27 cellular contexts compared by ENCODE assay signal in genomic region chr4:114488301-114488982, GRCh38.
"Had no signal": no experiment of that assay in that cellular context is flagged by ENCODE, and none has a peak within 500 bp of the region (broad histone marks: within the 10 kb centered on the region; RNA-seq: fewer than 3 reads in every experiment).

No MANE protein-coding gene starts in this region.

- H3K36me3 ChIP-seq: esophagus muscularis mucosa, gastroesophageal sphincter, heart left ventricle, neutrophil, pancreas, suprapubic skin, transverse colon, vagina had no signal

- ATAC-seq: foreskin keratinocyte; gastroesophageal sphincter; heart left ventricle; left lobe of liver; mucosa of descending colon; natural killer cell treated with Interleukin-12 subunit alpha and Interleukin-12 subunit beta and Interleukin-15 and Interleukin-18, amount 100 ng/mL, for 72 hours; pancreas; sciatic nerve; stimulated activated naive CD8-positive, alpha-beta T cell treated with anti-CD3 and anti-CD28 coated beads, Interleukin-15, amount 100 ng/mL, for 72 hours had no signal

- H3K9me3 ChIP-seq: esophagus muscularis mucosa, gastroesophageal sphincter, mucosa of descending colon, neutrophil, pancreas, suprapubic skin, vagina had no signal

- FAIRE-seq: endothelial cell of umbilical vein, pancreas had no signal

- H3K4me1 ChIP-seq: esophagus muscularis mucosa, foreskin keratinocyte, gastroesophageal sphincter, heart left ventricle, pancreas, suprapubic skin, transverse colon, vagina had no signal

- H3K4me2 ChIP-seq: hepatocyte, smooth muscle cell had no signal

- DNase-seq: dermis blood vessel endothelial cell; effector memory CD4-positive, alpha-beta T cell; heart left ventricle; kidney; mesenchymal stem cell; mucosa of descending colon; naive B cell; pancreas; stimulated activated CD4-positive, alpha-beta T cell treated with anti-CD3 and anti-CD28 coated beads, Interleukin-12 subunit alpha, Interleukin-12 subunit beta, amount 100 ng/mL, for 4 hours; stimulated activated CD4-positive, alpha-beta T cell treated with anti-CD3 and anti-CD28 coated beads, Interleukin-1b, Interleukin-23, amount 100 ng/mL, for 48 hours; stimulated activated CD4-positive, alpha-beta T cell treated with anti-CD3 and anti-CD28 coated beads, Interleukin-4, amount 100 ng/mL, for 1 hour; stimulated activated CD8-positive, alpha-beta memory T cell treated with anti-CD3 and anti-CD28 coated beads, Interleukin-4, amount 100 ng/mL, for 48 hours; stimulated activated naive CD4-positive, alpha-beta T cell; stimulated activated naive CD8-positive, alpha-beta T cell treated with anti-CD3 and anti-CD28 coated beads, Interleukin-15, amount 100 ng/mL, for 72 hours; transverse colon had no signal

- H3K27ac ChIP-seq: esophagus muscularis mucosa, foreskin keratinocyte, gastroesophageal sphincter, heart left ventricle, hepatocyte, neutrophil, pancreas, suprapubic skin, transverse colon, vagina had no signal

- H3K79me2 ChIP-seq: hepatocyte had no signal

- H3K4me3 ChIP-seq: esophagus muscularis mucosa, gastroesophageal sphincter, heart left ventricle, hepatocyte, mucosa of descending colon, pancreas, smooth muscle cell, suprapubic skin, transverse colon, vagina had no signal

- H2AFZ ChIP-seq: hepatocyte had no signal

- H3K27me3 ChIP-seq: esophagus muscularis mucosa, foreskin keratinocyte, gastroesophageal sphincter, heart left ventricle, hepatocyte, neutrophil, pancreas, suprapubic skin, transverse colon, vagina had no signal
